Comparison of ENCODE assay signal across 16 cellular contexts in the genomic region with DNA sequence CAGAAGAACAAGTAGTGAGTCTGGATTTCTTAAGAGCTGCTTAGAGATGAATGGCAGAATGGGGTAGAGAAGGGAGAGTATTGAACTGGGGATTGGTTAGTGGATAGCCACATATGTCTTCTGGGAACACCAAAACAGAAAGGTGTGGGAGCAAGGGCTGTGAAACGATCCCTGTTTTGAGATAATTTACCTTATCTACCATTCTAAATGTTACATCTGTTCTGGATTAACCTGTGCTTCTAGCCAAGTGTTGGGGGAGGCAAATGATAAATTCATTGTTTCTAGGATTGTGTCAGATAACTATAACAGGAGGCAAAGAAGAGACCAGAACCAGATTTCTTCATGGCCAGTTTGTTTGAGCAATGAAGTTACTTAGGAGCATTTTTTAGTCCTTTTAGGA. TPM values are rescaled to one million over a fixed set of nuclear protein-coding genes. Genes with fewer than 3 reads are reported as not detected.
DNase-seq lines count a peak whose midpoint lies in the region; ATAC-seq and TF ChIP-seq lines count a peak whose summit lies in the region.
"Had no signal": no experiment of that assay in that cellular context is flagged by ENCODE, and none has a peak within 500 bp of the region (broad histone marks: within the 10 kb centered on the region; RNA-seq: fewer than 3 reads in every experiment).

No MANE protein-coding gene starts in this region.

- POLR2A ChIA-PET in OCI-LY7 (lab: Charles Lee) = interaction anchor here (0.6 to 2.2 kb wide), 9 partner anchors 7 to 847 kb away, joined by 3 to 8 read pairs (median 5); no protein-coding TSS in a partner anchor

- BruUV-seq in OCI-LY7 (replicated peaks; lab: Mats Ljungman, UMichigan) = no TSS peak

- DNase-seq in OCI-LY7 (ENCODE audit: low spot score) (no peak), endodermal cell (no peak), psoas muscle (no peak), Right ventricle myocardium inferior (ENCODE audit: missing footprints) (no peak), NCI-H146 (lab: John Stamatoyannopoulos, UW) (no peak)
- DNase-seq: ACHN, EL, H9, MM.1S, NCI-H1105 treated with DMSO at 0.1 percent for 48 hours, NCI-H187 treated with DMSO at 0.1 percent for 48 hours, NCI-H510A treated with DMSO at 0.1 percent for 48 hours, SIG-M5 had no signal

- peaks cover 0 to 24% (median 15%) of the 10 kb centered on the region in 11 experiments; a peak in 16 of 22 replicates for H3K27me3 ChIP-seq in BLaER1 treated with 17β-estradiol and CSF1 and Interleukin-3, amounts not matched to agents 10 nM and 100 nM
- no peaks in the 10 kb centered on the region for H3K27me3 ChIP-seq in endodermal cell (ENCODE audit: control insufficient read depth, insufficient read depth, low read length, poor library complexity, severe bottlenecking)
- H3K27me3 ChIP-seq in psoas muscle (ENCODE audit: insufficient read depth in 3 of 3, low read length in 2 of 3) = no peaks in the 10 kb centered on the region

- H3K36me3 ChIP-seq in BLaER1 treated with 17β-estradiol and CSF1 and Interleukin-3, amounts not matched to agents 10 nM and 100 nM = peaks cover 0 to 14% (median 0%) of the 10 kb centered on the region in 11 experiments; a peak in 5 of 22 replicates
- H3K36me3 ChIP-seq in OCI-LY7 (ENCODE audit: insufficient read depth, low read length) = no peaks in the 10 kb centered on the region
- no peaks in the 10 kb centered on the region for H3K36me3 ChIP-seq in endodermal cell (ENCODE audit: control insufficient read depth, insufficient read depth, low read length)
- peaks cover 0 to 27% of the 10 kb centered on the region in 2 donors for H3K36me3 ChIP-seq in psoas muscle (ENCODE audit: insufficient read depth in 1 of 2, low read depth in 1 of 2)

- H3K9me3 ChIP-seq in BLaER1 treated with 17β-estradiol and CSF1 and Interleukin-3, amounts not matched to agents 10 nM and 100 nM (replicated peaks in 1 of 11) = no peaks in the 10 kb centered on the region
- H3K9me3 ChIP-seq in OCI-LY7 (ENCODE audit: low read length) (no peaks in the 10 kb centered on the region), endodermal cell (ENCODE audit: control insufficient read depth, low read length) (no peaks in the 10 kb centered on the region), psoas muscle (no peaks in the 10 kb centered on the region)

- H3K79me2 ChIP-seq in OCI-LY7 (ENCODE audit: insufficient read depth, low read depth, low read length) = peaks cover 8% of the 10 kb centered on the region; the same call in 1 of the 2 replicates

- TF ChIP-seq CTCF in OCI-LY7 (conservative IDR thresholded peaks at IDR 0.05; ENCODE audit: low read length) (no peak), endodermal cell (conservative IDR thresholded peaks at IDR 0.05) (no peak), psoas muscle (IDR thresholded peaks at IDR 0.05) (no peak)

- peaks cover 38% of the 10 kb centered on the region for H3K4me1 Mint-ChIP-seq in endodermal cell

- no peak overlapping the region for H3K27ac ChIP-seq in BLaER1 treated with 17β-estradiol and CSF1 and Interleukin-3, amounts not matched to agents 10 nM and 100 nM
- H3K27ac ChIP-seq in OCI-LY7 (ENCODE audit: low read depth, low read length, poor library complexity, severe bottlenecking) (no peak overlapping the region), endodermal cell (ENCODE audit: low read depth, low read length) (no peak overlapping the region), psoas muscle (peak overlapping the region; percentile 94)

- intact Hi-C loops in OCI-LY7 (cut with micrococcal nuclease; ENCODE audit: unreplicated experiment) (no loop called here), psoas muscle (cut with DNase I) (no loop called here), Right ventricle myocardium inferior (cut with DNase I) (no loop called here)

- no peak overlapping the region for H3K4me3 Mint-ChIP-seq in endodermal cell
- H3K4me3 Mint-ChIP-seq: H9 had no signal

- H3K4me1 ChIP-seq in BLaER1 treated with 17β-estradiol and CSF1 and Interleukin-3, amounts not matched to agents 10 nM and 100 nM = peaks cover 20 to 48% (median 33%) of the 10 kb centered on the region in 10 experiments
- H3K4me1 ChIP-seq in OCI-LY7 (ENCODE audit: insufficient read depth, low read length, poor library complexity, severe bottlenecking) = peaks cover 48% of the 10 kb centered on the region
- H3K4me1 ChIP-seq in endodermal cell (ENCODE audit: control insufficient read depth, insufficient read depth, low read length) = peaks cover 8% of the 10 kb centered on the region
- H3K4me1 ChIP-seq in psoas muscle = peaks cover 85% of the 10 kb centered on the region

- H2AFZ ChIP-seq in OCI-LY7 (ENCODE audit: low read length) = no peak overlapping the region

- no peaks in the 10 kb centered on the region for H3K9me3 Mint-ChIP-seq in endodermal cell
- H3K9me3 Mint-ChIP-seq: H9 had no signal

- ATAC-seq in psoas muscle = no peak
- ATAC-seq in Right ventricle myocardium inferior = no peak
- ATAC-seq in HG03135 (IDR thresholded peaks at IDR 0.05; ENCODE audit: unreplicated experiment) = no peak
- ATAC-seq: HepG2 had no signal

- CTCF ChIA-PET in OCI-LY7 (lab: Charles Lee; ENCODE audit: unreplicated experiment) = no interaction called here

- H3K9me2 ChIP-seq in OCI-LY7 (ENCODE audit: insufficient read depth, low read length) = no peaks in the 10 kb centered on the region

- H3K4me3 ChIP-seq in BLaER1 treated with 17β-estradiol and CSF1 and Interleukin-3, amounts not matched to agents 10 nM and 100 nM = no peak overlapping the region
- H3K4me3 ChIP-seq in OCI-LY7 (ENCODE audit: low read depth, low read length, poor library complexity, severe bottlenecking) (no peak overlapping the region), endodermal cell (ENCODE audit: low read length) (peak overlapping the region; percentile 4), psoas muscle (no peak overlapping the region)

- no peak overlapping the region for H3K9ac ChIP-seq in BLaER1 treated with 17β-estradiol and CSF1 and Interleukin-3, amounts not matched to agents 10 nM and 100 nM
- H3K9ac ChIP-seq in endodermal cell (ENCODE audit: extremely low read depth, low read length, poor library complexity, severe bottlenecking) = peak overlapping the region; percentile 39

- peak overlapping the region in 8 of 11 experiments; percentile 63 to 81 (median 75); a peak in 16 of 22 replicates for H3K4me2 ChIP-seq in BLaER1 treated with 17β-estradiol and CSF1 and Interleukin-3, amounts not matched to agents 10 nM and 100 nM
- peak overlapping the region; percentile 59 for H3K4me2 ChIP-seq in OCI-LY7 (ENCODE audit: low read length)

- H3K27me3 Mint-ChIP-seq in endodermal cell (ENCODE audit: insufficient read depth) = no peaks in the 10 kb centered on the region

- peak overlapping the region; percentile 41 for H3K27ac Mint-ChIP-seq in endodermal cell
- H3K27ac Mint-ChIP-seq: H9 had no signal

- WGBS in endodermal cell (ENCODE audit: insufficient coverage in 1 of 2, insufficient read length in 1 of 2), 2 experiments = 14% methylated on average over 1 of the region's 1 CpG; no CpG with 5 or more reads in 1 of the 2 experiments
- 22 to 50% (median 39%) methylated on average over 1 of the region's 1 CpG for WGBS in psoas muscle, 3 donors

- H3K36me3 Mint-ChIP-seq in endodermal cell (ENCODE audit: low read depth) = peaks cover 24% of the 10 kb centered on the region

- H4K20me1 ChIP-seq in BLaER1 treated with 17β-estradiol and CSF1 and Interleukin-3, amounts not matched to agents 10 nM and 100 nM = peaks cover 0 to 93% (median 63%) of the 10 kb centered on the region in 11 experiments; a peak in 16 of 22 replicates
- no peaks in the 10 kb centered on the region for H4K20me1 ChIP-seq in OCI-LY7 (ENCODE audit: insufficient read depth, low read length)

RNA-seq across cellular contexts. Expression of a gene that starts 8.4 kb away (rescaled TPM):
- 5.0 and 7.9 TPM in 2 replicates for total RNA-seq in OCI-LY7 (2014; rRNA removed; shearing (Covaris generic))
- total RNA-seq in OCI-LY7 (2022) = 5.7 and 8.8 TPM in 2 replicates
- total RNA-seq in endodermal cell = 10 to 100 TPM; 22.7 to 30.5 TPM
- polyA plus RNA-seq in endodermal cell (2013, experiment 1 of 2) = 20.6 TPM
- 21.0 TPM for polyA plus RNA-seq in endodermal cell (2013, experiment 2 of 2)
- total RNA-seq in psoas muscle = 10 to 100 TPM; 31.7 to 79.6 (median 44.8) TPM
- polyA plus RNA-seq in psoas muscle = 10 to 100 TPM in 2 of 3 donors, 1 to 10 TPM in 1; 4.9 to 26.1 (median 13.7) TPM
- 44.5 TPM for total RNA-seq in Right ventricle myocardium inferior

RNA-seq across cellular contexts. Expression of a gene that starts 36.6 kb away (rescaled TPM):
- 2,205 and 2,390 TPM in 2 replicates for total RNA-seq in OCI-LY7 (2014; rRNA removed; shearing (Covaris generic))
- total RNA-seq in OCI-LY7 (2022) (2,355 and 2,716 TPM in 2 replicates), endodermal cell (1,000 to 10,000 TPM; 2,011 to 2,129 TPM), psoas muscle (1,000 to 10,000 TPM; 1,021 to 1,350 (median 1,156) TPM), Right ventricle myocardium inferior (1,001 TPM)
- 3,347 TPM for polyA plus RNA-seq in endodermal cell (2013, experiment 1 of 2)
- polyA plus RNA-seq in endodermal cell (2013, experiment 2 of 2) = 3,114 TPM
- 1,000 to 10,000 TPM; 1,831 to 2,855 (median 2,304) TPM for polyA plus RNA-seq in psoas muscle

RNA-seq across cellular contexts. Expression of a gene that starts 36.7 kb away (rescaled TPM):
- 4.0 and 4.1 TPM in 2 replicates for total RNA-seq in OCI-LY7 (2014; rRNA removed; shearing (Covaris generic))
- total RNA-seq in OCI-LY7 (2022) (3.7 and 4.7 TPM in 2 replicates), endodermal cell (1 to 10 TPM; 6.3 to 6.9 TPM), psoas muscle (10 to 100 TPM; 19.8 to 30.7 (median 21.3) TPM), Right ventricle myocardium inferior (20.3 TPM)
- polyA plus RNA-seq in endodermal cell (2013, experiment 1 of 2) = 11.6 TPM
- polyA plus RNA-seq in endodermal cell (2013, experiment 2 of 2) = 9.2 TPM
- polyA plus RNA-seq in psoas muscle = 10 to 100 TPM; 19.5 to 52.4 (median 24.7) TPM
